1 cellular context compared by ENCODE assay signal in the genomic region with DNA sequence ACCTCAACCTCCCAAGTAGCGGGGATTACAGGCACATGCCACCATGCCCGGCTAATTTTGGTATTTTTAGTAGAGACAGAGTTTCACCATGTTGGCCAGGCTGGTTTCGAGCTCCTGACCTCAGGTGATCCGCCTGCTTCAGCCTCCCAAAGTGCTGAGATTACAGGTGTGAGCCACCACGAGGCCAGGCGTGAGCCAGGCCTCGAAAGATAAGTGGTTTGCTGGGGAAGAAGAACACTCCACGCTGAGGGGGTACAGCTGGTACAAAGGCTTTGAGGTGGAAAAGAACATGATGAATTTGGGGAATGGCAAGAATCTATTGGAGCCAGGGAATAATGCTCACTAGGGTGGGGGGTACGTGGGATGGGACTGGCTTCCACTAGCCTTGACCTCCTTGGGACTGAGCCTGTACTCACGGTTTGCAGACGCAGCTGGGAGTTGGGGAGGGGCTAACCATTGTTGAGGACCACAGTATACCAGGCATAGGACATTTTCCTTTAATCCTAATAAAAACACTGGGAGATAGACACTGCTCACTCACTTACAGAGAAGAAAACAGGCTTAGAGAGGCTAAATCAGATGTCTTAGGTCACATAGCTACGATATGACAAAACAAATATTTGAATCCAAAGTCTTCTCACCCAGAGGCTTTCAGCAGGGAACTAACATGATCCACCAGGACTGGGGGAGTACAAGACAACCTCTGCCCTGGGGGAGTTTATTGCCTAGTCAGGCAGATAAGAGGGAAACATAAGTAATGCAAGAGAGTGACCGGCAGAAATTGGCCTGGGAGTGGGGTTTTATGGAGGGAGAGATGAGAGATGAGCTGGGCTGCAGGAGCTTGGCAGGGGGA.
TF ChIP-seq lines count a peak whose summit lies in the region.

No MANE protein-coding gene starts in this region.

TF ChIP-seq in HepG2, 621 proteins besides CTCF, POLR2A, EP300 and RAD21 (continued from another document and continues in another):
- TF ChIP-seq, protein P1, sequence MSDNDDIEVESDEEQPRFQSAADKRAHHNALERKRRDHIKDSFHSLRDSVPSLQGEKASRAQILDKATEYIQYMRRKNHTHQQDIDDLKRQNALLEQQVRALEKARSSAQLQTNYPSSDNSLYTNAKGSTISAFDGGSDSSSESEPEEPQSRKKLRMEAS (IDR thresholded peaks at IDR 0.05) = no peak; the same call in 1 of the 2 replicates
- TF ChIP-seq ZNF180 (CRISPR knock-in tag; IDR thresholded peaks at IDR 0.05; ENCODE audit: borderline replicate concordance, low read depth) (no peak), ZNF549 (CRISPR knock-in tag; IDR thresholded peaks at IDR 0.05) (no peak), PAWR (CRISPR knock-in tag; IDR thresholded peaks at IDR 0.05; ENCODE audit: borderline replicate concordance) (no peak), REXO4 (CRISPR knock-in tag; IDR thresholded peaks at IDR 0.05; ENCODE audit: borderline replicate concordance) (no peak), FOSL2 (CRISPR knock-in tag; IDR thresholded peaks at IDR 0.05) (peak; percentile 73), DR1 (CRISPR knock-in tag; IDR thresholded peaks at IDR 0.05) (no peak), HIVEP1 (CRISPR knock-in tag; IDR thresholded peaks at IDR 0.05) (no peak), ZNF10 (CRISPR knock-in tag; IDR thresholded peaks at IDR 0.05; ENCODE audit: borderline replicate concordance, low read depth) (no peak), THAP11 (CRISPR knock-in tag; IDR thresholded peaks at IDR 0.05) (peak; percentile 50; the same call in 1 of the 2 replicates), ZKSCAN1 (IDR thresholded peaks at IDR 0.05; ENCODE audit: low read length) (no peak), ZBTB20 (CRISPR knock-in tag; IDR thresholded peaks at IDR 0.05; ENCODE audit: borderline replicate concordance, low read depth) (0 out of 2 replicates have a peak, but pooled peaks have one; percentile 30), ZSCAN9 (CRISPR knock-in tag; IDR thresholded peaks at IDR 0.05; ENCODE audit: borderline replicate concordance) (0 out of 2 replicates have a peak, but pooled peaks have one; percentile 20), ZNF674 (CRISPR knock-in tag; IDR thresholded peaks at IDR 0.05; ENCODE audit: low read depth) (no peak), NFE2 (CRISPR knock-in tag; IDR thresholded peaks at IDR 0.05) (no peak), HHEX (CRISPR knock-in tag; IDR thresholded peaks at IDR 0.05) (no peak), ZNF430 (CRISPR knock-in tag; IDR thresholded peaks at IDR 0.05) (peak; percentile 44; the same call in 1 of the 2 replicates), NRL (CRISPR knock-in tag; IDR thresholded peaks at IDR 0.05; ENCODE audit: borderline replicate concordance) (no peak), ELF4 (CRISPR knock-in tag; IDR thresholded peaks at IDR 0.05; ENCODE audit: borderline replicate concordance) (no peak; the same call in 1 of the 2 replicates), ZNF775 (CRISPR knock-in tag; IDR thresholded peaks at IDR 0.05; ENCODE audit: borderline replicate concordance) (no peak), ZNF816 (CRISPR knock-in tag; IDR thresholded peaks at IDR 0.05; ENCODE audit: borderline replicate concordance) (no peak), MED13 (CRISPR knock-in tag; IDR thresholded peaks at IDR 0.05) (peak; percentile 65; the same call in 1 of the 2 replicates), JDP2 (CRISPR knock-in tag; IDR thresholded peaks at IDR 0.05; ENCODE audit: borderline replicate concordance) (no peak), ZNF619 (CRISPR knock-in tag; IDR thresholded peaks at IDR 0.05) (no peak), ZNF383 (CRISPR knock-in tag; IDR thresholded peaks at IDR 0.05; ENCODE audit: borderline replicate concordance) (no peak), ZNF160 (CRISPR knock-in tag; IDR thresholded peaks at IDR 0.05) (no peak), XRCC5 (optimal IDR thresholded peaks at IDR 0.05; ENCODE audit: low read length) (peak; percentile 65), KDM5A (IDR thresholded peaks at IDR 0.05; ENCODE audit: borderline replicate concordance, low read length) (no peak), MIER2 (CRISPR knock-in tag; IDR thresholded peaks at IDR 0.05) (peak; percentile 67)
- TF ChIP-seq, protein P2, sequence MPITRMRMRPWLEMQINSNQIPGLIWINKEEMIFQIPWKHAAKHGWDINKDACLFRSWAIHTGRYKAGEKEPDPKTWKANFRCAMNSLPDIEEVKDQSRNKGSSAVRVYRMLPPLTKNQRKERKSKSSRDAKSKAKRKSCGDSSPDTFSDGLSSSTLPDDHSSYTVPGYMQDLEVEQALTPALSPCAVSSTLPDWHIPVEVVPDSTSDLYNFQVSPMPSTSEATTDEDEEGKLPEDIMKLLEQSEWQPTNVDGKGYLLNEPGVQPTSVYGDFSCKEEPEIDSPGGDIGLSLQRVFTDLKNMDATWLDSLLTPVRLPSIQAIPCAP (CRISPR knock-in tag; IDR thresholded peaks at IDR 0.05; ENCODE audit: low read depth) = no peak
- TF ChIP-seq, protein P3, sequence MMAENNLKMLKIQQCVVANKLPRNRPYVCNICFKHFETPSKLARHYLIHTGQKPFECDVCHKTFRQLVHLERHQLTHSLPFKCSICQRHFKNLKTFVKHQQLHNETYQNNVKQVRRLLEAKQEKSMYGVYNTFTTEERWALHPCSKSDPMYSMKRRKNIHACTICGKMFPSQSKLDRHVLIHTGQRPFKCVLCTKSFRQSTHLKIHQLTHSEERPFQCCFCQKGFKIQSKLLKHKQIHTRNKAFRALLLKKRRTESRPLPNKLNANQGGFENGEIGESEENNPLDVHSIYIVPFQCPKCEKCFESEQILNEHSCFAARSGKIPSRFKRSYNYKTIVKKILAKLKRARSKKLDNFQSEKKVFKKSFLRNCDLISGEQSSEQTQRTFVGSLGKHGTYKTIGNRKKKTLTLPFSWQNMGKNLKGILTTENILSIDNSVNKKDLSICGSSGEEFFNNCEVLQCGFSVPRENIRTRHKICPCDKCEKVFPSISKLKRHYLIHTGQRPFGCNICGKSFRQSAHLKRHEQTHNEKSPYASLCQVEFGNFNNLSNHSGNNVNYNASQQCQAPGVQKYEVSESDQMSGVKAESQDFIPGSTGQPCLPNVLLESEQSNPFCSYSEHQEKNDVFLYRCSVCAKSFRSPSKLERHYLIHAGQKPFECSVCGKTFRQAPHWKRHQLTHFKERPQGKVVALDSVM (CRISPR knock-in tag; IDR thresholded peaks at IDR 0.05) = no peak
- TF ChIP-seq, protein P4, sequence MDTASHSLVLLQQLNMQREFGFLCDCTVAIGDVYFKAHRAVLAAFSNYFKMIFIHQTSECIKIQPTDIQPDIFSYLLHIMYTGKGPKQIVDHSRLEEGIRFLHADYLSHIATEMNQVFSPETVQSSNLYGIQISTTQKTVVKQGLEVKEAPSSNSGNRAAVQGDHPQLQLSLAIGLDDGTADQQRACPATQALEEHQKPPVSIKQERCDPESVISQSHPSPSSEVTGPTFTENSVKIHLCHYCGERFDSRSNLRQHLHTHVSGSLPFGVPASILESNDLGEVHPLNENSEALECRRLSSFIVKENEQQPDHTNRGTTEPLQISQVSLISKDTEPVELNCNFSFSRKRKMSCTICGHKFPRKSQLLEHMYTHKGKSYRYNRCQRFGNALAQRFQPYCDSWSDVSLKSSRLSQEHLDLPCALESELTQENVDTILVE (CRISPR knock-in tag; IDR thresholded peaks at IDR 0.05) = no peak
- TF ChIP-seq, protein P5, sequence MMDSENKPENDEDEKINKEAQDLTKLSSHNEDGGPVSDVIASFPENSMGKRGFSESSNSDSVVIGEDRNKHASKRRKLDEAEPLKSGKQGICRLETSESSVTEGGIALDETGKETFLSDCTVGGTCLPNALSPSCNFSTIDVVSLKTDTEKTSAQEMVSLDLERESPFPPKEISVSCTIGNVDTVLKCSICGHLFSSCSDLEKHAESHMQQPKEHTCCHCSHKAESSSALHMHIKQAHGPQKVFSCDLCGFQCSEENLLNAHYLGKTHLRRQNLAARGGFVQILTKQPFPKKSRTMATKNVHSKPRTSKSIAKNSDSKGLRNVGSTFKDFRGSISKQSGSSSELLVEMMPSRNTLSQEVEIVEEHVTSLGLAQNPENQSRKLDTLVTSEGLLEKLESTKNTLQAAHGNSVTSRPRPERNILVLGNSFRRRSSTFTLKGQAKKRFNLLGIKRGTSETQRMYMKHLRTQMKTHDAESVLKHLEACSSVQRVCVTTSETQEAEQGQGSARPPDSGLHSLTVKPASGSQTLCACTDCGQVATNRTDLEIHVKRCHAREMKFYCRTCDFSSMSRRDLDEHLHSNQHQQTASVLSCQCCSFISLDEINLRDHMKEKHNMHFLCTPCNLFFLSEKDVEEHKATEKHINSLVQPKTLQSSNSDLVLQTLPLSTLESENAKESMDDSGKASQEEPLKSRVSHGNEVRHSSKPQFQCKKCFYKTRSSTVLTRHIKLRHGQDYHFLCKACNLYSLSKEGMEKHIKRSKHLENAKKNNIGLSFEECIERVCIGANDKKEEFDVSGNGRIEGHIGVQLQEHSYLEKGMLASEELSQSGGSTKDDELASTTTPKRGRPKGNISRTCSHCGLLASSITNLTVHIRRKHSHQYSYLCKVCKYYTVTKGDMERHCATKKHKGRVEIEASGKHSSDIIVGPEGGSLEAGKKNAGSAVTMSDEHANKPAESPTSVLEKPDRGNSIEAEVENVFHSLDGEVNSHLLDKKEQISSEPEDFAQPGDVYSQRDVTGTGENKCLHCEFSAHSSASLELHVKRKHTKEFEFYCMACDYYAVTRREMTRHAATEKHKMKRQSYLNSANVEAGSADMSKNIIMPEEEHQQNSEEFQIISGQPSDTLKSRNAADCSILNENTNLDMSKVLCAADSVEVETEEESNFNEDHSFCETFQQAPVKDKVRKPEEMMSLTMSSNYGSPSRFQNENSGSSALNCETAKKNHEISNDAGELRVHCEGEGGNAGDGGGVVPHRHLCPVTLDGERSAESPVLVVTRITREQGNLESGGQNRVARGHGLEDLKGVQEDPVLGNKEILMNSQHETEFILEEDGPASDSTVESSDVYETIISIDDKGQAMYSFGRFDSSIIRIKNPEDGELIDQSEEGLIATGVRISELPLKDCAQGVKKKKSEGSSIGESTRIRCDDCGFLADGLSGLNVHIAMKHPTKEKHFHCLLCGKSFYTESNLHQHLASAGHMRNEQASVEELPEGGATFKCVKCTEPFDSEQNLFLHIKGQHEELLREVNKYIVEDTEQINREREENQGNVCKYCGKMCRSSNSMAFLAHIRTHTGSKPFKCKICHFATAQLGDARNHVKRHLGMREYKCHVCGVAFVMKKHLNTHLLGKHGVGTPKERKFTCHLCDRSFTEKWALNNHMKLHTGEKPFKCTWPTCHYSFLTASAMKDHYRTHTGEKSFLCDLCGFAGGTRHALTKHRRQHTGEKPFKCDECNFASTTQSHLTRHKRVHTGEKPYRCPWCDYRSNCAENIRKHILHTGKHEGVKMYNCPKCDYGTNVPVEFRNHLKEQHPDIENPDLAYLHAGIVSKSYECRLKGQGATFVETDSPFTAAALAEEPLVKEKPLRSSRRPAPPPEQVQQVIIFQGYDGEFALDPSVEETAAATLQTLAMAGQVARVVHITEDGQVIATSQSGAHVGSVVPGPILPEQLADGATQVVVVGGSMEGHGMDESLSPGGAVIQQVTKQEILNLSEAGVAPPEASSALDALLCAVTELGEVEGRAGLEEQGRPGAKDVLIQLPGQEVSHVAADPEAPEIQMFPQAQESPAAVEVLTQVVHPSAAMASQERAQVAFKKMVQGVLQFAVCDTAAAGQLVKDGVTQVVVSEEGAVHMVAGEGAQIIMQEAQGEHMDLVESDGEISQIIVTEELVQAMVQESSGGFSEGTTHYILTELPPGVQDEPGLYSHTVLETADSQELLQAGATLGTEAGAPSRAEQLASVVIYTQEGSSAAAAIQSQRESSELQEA (CRISPR knock-in tag; IDR thresholded peaks at IDR 0.05; ENCODE audit: not compliant biosample characterization) = no peak
- TF ChIP-seq, protein P6, sequence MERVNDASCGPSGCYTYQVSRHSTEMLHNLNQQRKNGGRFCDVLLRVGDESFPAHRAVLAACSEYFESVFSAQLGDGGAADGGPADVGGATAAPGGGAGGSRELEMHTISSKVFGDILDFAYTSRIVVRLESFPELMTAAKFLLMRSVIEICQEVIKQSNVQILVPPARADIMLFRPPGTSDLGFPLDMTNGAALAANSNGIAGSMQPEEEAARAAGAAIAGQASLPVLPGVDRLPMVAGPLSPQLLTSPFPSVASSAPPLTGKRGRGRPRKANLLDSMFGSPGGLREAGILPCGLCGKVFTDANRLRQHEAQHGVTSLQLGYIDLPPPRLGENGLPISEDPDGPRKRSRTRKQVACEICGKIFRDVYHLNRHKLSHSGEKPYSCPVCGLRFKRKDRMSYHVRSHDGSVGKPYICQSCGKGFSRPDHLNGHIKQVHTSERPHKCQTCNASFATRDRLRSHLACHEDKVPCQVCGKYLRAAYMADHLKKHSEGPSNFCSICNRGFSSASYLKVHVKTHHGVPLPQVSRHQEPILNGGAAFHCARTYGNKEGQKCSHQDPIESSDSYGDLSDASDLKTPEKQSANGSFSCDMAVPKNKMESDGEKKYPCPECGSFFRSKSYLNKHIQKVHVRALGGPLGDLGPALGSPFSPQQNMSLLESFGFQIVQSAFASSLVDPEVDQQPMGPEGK (CRISPR knock-in tag; IDR thresholded peaks at IDR 0.05) = peak; percentile 100
- TF ChIP-seq, protein P7, sequence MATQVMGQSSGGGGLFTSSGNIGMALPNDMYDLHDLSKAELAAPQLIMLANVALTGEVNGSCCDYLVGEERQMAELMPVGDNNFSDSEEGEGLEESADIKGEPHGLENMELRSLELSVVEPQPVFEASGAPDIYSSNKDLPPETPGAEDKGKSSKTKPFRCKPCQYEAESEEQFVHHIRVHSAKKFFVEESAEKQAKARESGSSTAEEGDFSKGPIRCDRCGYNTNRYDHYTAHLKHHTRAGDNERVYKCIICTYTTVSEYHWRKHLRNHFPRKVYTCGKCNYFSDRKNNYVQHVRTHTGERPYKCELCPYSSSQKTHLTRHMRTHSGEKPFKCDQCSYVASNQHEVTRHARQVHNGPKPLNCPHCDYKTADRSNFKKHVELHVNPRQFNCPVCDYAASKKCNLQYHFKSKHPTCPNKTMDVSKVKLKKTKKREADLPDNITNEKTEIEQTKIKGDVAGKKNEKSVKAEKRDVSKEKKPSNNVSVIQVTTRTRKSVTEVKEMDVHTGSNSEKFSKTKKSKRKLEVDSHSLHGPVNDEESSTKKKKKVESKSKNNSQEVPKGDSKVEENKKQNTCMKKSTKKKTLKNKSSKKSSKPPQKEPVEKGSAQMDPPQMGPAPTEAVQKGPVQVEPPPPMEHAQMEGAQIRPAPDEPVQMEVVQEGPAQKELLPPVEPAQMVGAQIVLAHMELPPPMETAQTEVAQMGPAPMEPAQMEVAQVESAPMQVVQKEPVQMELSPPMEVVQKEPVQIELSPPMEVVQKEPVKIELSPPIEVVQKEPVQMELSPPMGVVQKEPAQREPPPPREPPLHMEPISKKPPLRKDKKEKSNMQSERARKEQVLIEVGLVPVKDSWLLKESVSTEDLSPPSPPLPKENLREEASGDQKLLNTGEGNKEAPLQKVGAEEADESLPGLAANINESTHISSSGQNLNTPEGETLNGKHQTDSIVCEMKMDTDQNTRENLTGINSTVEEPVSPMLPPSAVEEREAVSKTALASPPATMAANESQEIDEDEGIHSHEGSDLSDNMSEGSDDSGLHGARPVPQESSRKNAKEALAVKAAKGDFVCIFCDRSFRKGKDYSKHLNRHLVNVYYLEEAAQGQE (IDR thresholded peaks at IDR 0.05; ENCODE audit: borderline replicate concordance in 1 of 2, low read depth in 1 of 2, low read length in 2 of 2) = peak in 1 of 2 experiments; percentile 29; a peak in 1 of 4 replicates
- TF ChIP-seq, protein P8, sequence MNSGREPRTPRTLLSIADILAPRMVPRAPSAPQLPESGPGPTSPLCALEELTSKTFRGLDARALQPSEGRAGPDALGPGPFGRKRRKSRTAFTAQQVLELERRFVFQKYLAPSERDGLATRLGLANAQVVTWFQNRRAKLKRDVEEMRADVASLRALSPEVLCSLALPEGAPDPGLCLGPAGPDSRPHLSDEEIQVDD (CRISPR knock-in tag; IDR thresholded peaks at IDR 0.05; ENCODE audit: borderline replicate concordance) = no peak
